ENCODE assay signal across 25 cellular contexts in genomic region chr2:182559623-182560022, GRCh38.
DNase-seq lines count a peak whose midpoint lies in the region; ATAC-seq, FAIRE-seq and TF ChIP-seq lines count a peak whose summit lies in the region.
"Had no signal": no experiment of that assay in that cellular context is flagged by ENCODE, and none has a peak within 500 bp of the region (broad histone marks: within the 10 kb centered on the region; RNA-seq: fewer than 3 reads in every experiment).

No MANE protein-coding gene starts in this region.

- no peak overlapping the region for H3K27ac Mint-ChIP-seq in astrocyte (ENCODE audit: unreplicated experiment)
- H3K27ac Mint-ChIP-seq: activated CD4-positive, alpha-beta T cell treated with anti-CD3 and anti-CD28 coated beads for 36 hours; activated T-cell treated with anti-CD3 and anti-CD28 coated beads, Interleukin-2, amount 50 U/mL, for 24 hours; immature natural killer cell; naive thymus-derived CD8-positive, alpha-beta T cell; stimulated activated memory B cell treated with anti-CD40 and anti-IgM and Interleukin-4, amounts not matched to agents 10 μg/mL and 1 μg/mL and 100 μg/mL, for 72 hours; T-helper 17 cell had no signal

- H3K4me1 Mint-ChIP-seq in astrocyte (ENCODE audit: low read depth, unreplicated experiment), result no peaks in the 10 kb centered on the region
- H3K4me1 Mint-ChIP-seq: activated CD4-positive, alpha-beta T cell treated with anti-CD3 and anti-CD28 coated beads for 36 hours; immature natural killer cell; naive thymus-derived CD8-positive, alpha-beta T cell; stimulated activated memory B cell treated with anti-CD40 and anti-IgM and Interleukin-4, amounts not matched to agents 10 μg/mL and 1 μg/mL and 100 μg/mL, for 72 hours; T-helper 17 cell had no signal

- no peak for TF ChIP-seq CTCF in AG04450 (IDR thresholded peaks at IDR 0.05; ENCODE audit: low read depth, low read length)
- no peak for TF ChIP-seq CTCF in astrocyte (IDR thresholded peaks at IDR 0.05; ENCODE audit: insufficient read depth, low read depth, low read length)
- no peak for TF ChIP-seq CTCF in foreskin keratinocyte (conservative IDR thresholded peaks at IDR 0.05)
- no peak for TF ChIP-seq CTCF in upper lobe of left lung (IDR thresholded peaks at IDR 0.05)
- TF ChIP-seq CTCF in heart right ventricle (IDR thresholded peaks at IDR 0.05), result no peak
- no peak for TF ChIP-seq CTCF in stomach (IDR thresholded peaks at IDR 0.05)

- TF ChIP-seq POLR2A in H54 (IDR thresholded peaks at IDR 0.05; ENCODE audit: low read depth, low read length) (no peak), upper lobe of left lung (IDR thresholded peaks at IDR 0.05) (no peak), stomach (IDR thresholded peaks at IDR 0.05) (no peak)

- no peak for TF ChIP-seq EP300 in upper lobe of left lung (IDR thresholded peaks at IDR 0.05)
- no peak for TF ChIP-seq EP300 in stomach (IDR thresholded peaks at IDR 0.05)

- no peak overlapping the region for H3K9ac ChIP-seq in astrocyte (ENCODE audit: low read length)

- H3K27me3 ChIP-seq in AG04450 (ENCODE audit: control insufficient read depth, insufficient read depth, low read length), result no peaks in the 10 kb centered on the region
- H3K27me3 ChIP-seq in astrocyte (ENCODE audit: insufficient read depth, low read length), result no peaks in the 10 kb centered on the region
- no peaks in the 10 kb centered on the region for H3K27me3 ChIP-seq in foreskin keratinocyte
- no peaks in the 10 kb centered on the region for H3K27me3 ChIP-seq in upper lobe of left lung
- no peaks in the 10 kb centered on the region for H3K27me3 ChIP-seq in heart right ventricle
- H3K27me3 ChIP-seq in stomach, result no peaks in the 10 kb centered on the region
- H3K27me3 ChIP-seq: uterus had no signal

- H3K27ac ChIP-seq in AG04450 (ENCODE audit: low read depth, low read length), result no peak overlapping the region
- no peak overlapping the region for H3K27ac ChIP-seq in astrocyte (ENCODE audit: low read depth, low read length)
- no peak overlapping the region for H3K27ac ChIP-seq in foreskin keratinocyte
- no peak overlapping the region for H3K27ac ChIP-seq in upper lobe of left lung
- H3K27ac ChIP-seq in heart right ventricle, result no peak overlapping the region
- H3K27ac ChIP-seq in stomach, result no peak overlapping the region
- H3K27ac ChIP-seq: C4-2B, uterus had no signal

- no peaks in the 10 kb centered on the region for H3K79me2 ChIP-seq in astrocyte (ENCODE audit: insufficient read depth, low read length)

- no peaks in the 10 kb centered on the region for H3K36me3 ChIP-seq in astrocyte (ENCODE audit: insufficient read depth, low read length)
- H3K36me3 ChIP-seq in upper lobe of left lung, result no peaks in the 10 kb centered on the region
- no peaks in the 10 kb centered on the region for H3K36me3 ChIP-seq in heart right ventricle
- no peaks in the 10 kb centered on the region for H3K36me3 ChIP-seq in stomach
- H3K36me3 ChIP-seq: uterus had no signal

- CTCF ChIA-PET in AG04450 (lab: Charles Lee), result interaction anchor here (0.9 kb wide), 1 partner anchor 12 kb away, joined by 3 read pairs; no protein-coding TSS in a partner anchor

- H4K20me1 ChIP-seq in astrocyte (ENCODE audit: insufficient read depth, low read length), result no peaks in the 10 kb centered on the region

- intact Hi-C loops in heart right ventricle (cut with DNase I), result no loop called here
- intact Hi-C loops in stomach (cut with DNase I; ENCODE audit: low total_unique reads), result no loop called here

- H3K27me3 Mint-ChIP-seq in astrocyte (ENCODE audit: low read depth, unreplicated experiment), result no peaks in the 10 kb centered on the region
- H3K27me3 Mint-ChIP-seq: activated CD4-positive, alpha-beta T cell treated with anti-CD3 and anti-CD28 coated beads for 36 hours; activated T-cell treated with anti-CD3 and anti-CD28 coated beads, Interleukin-2, amount 50 U/mL, for 24 hours; stimulated activated memory B cell treated with anti-CD40 and anti-IgM and Interleukin-4, amounts not matched to agents 10 μg/mL and 1 μg/mL and 100 μg/mL, for 72 hours; T-helper 17 cell had no signal

- peaks cover under 1% of the 10 kb centered on the region for H3K36me3 Mint-ChIP-seq in astrocyte (ENCODE audit: low read depth, unreplicated experiment)
- H3K36me3 Mint-ChIP-seq: immature natural killer cell; naive thymus-derived CD8-positive, alpha-beta T cell; stimulated activated memory B cell treated with anti-CD40 and anti-IgM and Interleukin-4, amounts not matched to agents 10 μg/mL and 1 μg/mL and 100 μg/mL, for 72 hours had no signal

- no peak overlapping the region for H3K4me3 Mint-ChIP-seq in astrocyte (ENCODE audit: unreplicated experiment)
- H3K4me3 Mint-ChIP-seq: activated CD4-positive, alpha-beta T cell treated with anti-CD3 and anti-CD28 coated beads for 36 hours; activated T-cell treated with anti-CD3 and anti-CD28 coated beads, Interleukin-2, amount 50 U/mL, for 24 hours; immature natural killer cell; naive thymus-derived CD8-positive, alpha-beta T cell; stimulated activated memory B cell treated with anti-CD40 and anti-IgM and Interleukin-4, amounts not matched to agents 10 μg/mL and 1 μg/mL and 100 μg/mL, for 72 hours; T-helper 17 cell had no signal

- H2AFZ ChIP-seq in astrocyte (ENCODE audit: low read depth, low read length), result no peak overlapping the region

- 89 to 92% methylated on average over 3 of the region's 3 CpGs for WGBS in upper lobe of left lung, 2 donors
- WGBS in heart right ventricle, 2 donors, result 90 to 96% methylated on average over 3 of the region's 3 CpGs
- 80 to 86% (median 82%) methylated on average over 3 of the region's 3 CpGs for WGBS in stomach, 5 donors

- peak; percentile 94 for ATAC-seq in foreskin keratinocyte
- ATAC-seq in HG03520 (IDR thresholded peaks at IDR 0.05; ENCODE audit: unreplicated experiment), result no peak
- ATAC-seq in upper lobe of left lung (ENCODE audit: low FRiP score in 2 of 2), result no peak
- ATAC-seq in heart right ventricle, result no peak
- ATAC-seq: activated CD4-positive, alpha-beta T cell treated with anti-CD3 and anti-CD28 coated beads for 36 hours; left ventricle myocardium superior; naive thymus-derived CD8-positive, alpha-beta T cell; stimulated activated memory B cell treated with anti-CD40 and anti-IgM and Interleukin-4, amounts not matched to agents 10 μg/mL and 1 μg/mL and 100 μg/mL, for 72 hours; T-helper 17 cell had no signal

- no peak overlapping the region for H3K4me2 ChIP-seq in astrocyte (ENCODE audit: low read length)

- DNase-seq in AG04450 (ENCODE audit: low read depth, low spot score) (peak; percentile 4), H54 (ENCODE audit: insufficient read length, low spot score) (peak; percentile 5), astrocyte (ENCODE audit: low read depth) (peak; percentile 25), foreskin keratinocyte (peak; percentile 40 to 55), upper lobe of left lung (no peak), heart right ventricle (no peak), stomach (no peak)
- DNase-seq: activated CD4-positive, alpha-beta T cell treated with anti-CD3 and anti-CD28 coated beads for 36 hours; activated gamma-delta T cell treated with Interleukin-2 at 50 U/mL for 16 hours; activated T-cell treated with anti-CD3 and anti-CD28 coated beads, Interleukin-2, amount 50 U/mL, for 24 hours; amygdala; Calu3; immature natural killer cell; KG1; left ventricle myocardium superior; midbrain; naive thymus-derived CD8-positive, alpha-beta T cell; NCI-H2171; NCI-H524 treated with DMSO at 0.1 percent for 48 hours; T-helper 17 cell; uterus had no signal

- H3K9me3 Mint-ChIP-seq in astrocyte (ENCODE audit: unreplicated experiment), result peaks cover 4% of the 10 kb centered on the region
- H3K9me3 Mint-ChIP-seq: activated T-cell treated with anti-CD3 and anti-CD28 coated beads, Interleukin-2, amount 50 U/mL, for 24 hours had no signal

- H3K4me3 ChIP-seq in AG04450 (ENCODE audit: low read depth, low read length) (no peak overlapping the region), astrocyte (ENCODE audit: insufficient read depth, low read depth, low read length) (no peak overlapping the region), upper lobe of left lung (no peak overlapping the region), heart right ventricle (no peak overlapping the region), stomach (no peak overlapping the region)
- H3K4me3 ChIP-seq: uterus had no signal

- H3K9me3 ChIP-seq in AG04450 (ENCODE audit: control insufficient read depth, insufficient read depth, low read length) (no peaks in the 10 kb centered on the region), astrocyte (ENCODE audit: insufficient read depth, low read depth, low read length) (no peaks in the 10 kb centered on the region), upper lobe of left lung (no peaks in the 10 kb centered on the region), heart right ventricle (peaks cover 0 to 5% (median 0%) of the 10 kb centered on the region in 11 donors), stomach (no peaks in the 10 kb centered on the region)
- H3K9me3 ChIP-seq: uterus had no signal

- POLR2A ChIA-PET in AG04450 (lab: Yijun Ruan, JAX), result no interaction called here

- H3K4me1 ChIP-seq in astrocyte (ENCODE audit: insufficient read depth, low read length) (no peaks in the 10 kb centered on the region), foreskin keratinocyte (peaks cover 5% of the 10 kb centered on the region), upper lobe of left lung (no peaks in the 10 kb centered on the region), heart right ventricle (no peaks in the 10 kb centered on the region), stomach (no peaks in the 10 kb centered on the region)
- H3K4me1 ChIP-seq: uterus had no signal

- peak; percentile 69 for FAIRE-seq in H54 (lab: Jason Lieb, UNC)
- no peak for FAIRE-seq in astrocyte (lab: Jason Lieb, UNC)
- FAIRE-seq: endometrium had no signal

Comparison
In these comparisons a context has a peak if more than half of its experiments do, and no peak if none do; other contexts are left out.
1. DNase-seq: peak in AG04450 (single experiment), H54 (single experiment), astrocyte (single experiment) and foreskin keratinocyte (2 of 2); none in upper lobe of left lung (0 of 2), heart right ventricle (0 of 2) and stomach (single experiment).